13 cellular contexts compared by ENCODE assay signal in the genomic region with DNA sequence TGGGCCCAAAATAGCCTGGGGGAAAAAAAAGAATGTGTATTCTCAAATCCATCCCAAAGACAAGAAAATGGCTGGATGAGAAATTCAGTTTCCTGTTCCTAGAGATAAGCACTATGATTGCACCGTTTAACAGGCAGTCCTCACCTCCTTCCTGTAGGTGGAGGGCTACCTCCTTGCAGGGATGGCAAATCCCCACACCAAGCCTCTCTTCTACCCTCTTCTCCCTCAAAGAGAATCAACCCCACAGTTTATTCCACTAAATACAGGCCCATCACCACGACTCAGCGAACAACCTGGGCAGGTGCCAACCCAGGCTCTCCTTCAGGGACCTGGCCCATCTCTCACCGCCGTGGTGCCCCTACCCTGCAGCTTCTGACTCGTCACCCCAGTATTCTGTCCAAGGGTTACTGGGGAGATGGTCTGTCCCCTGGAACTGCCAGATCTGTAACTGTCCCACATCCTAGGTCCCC. TPM values are rescaled to one million over a fixed set of nuclear protein-coding genes. Genes with fewer than 3 reads are reported as not detected.
DNase-seq lines count a peak whose midpoint lies in the region; ATAC-seq, FAIRE-seq and TF ChIP-seq lines count a peak whose summit lies in the region.
"Had no signal": no experiment of that assay in that cellular context is flagged by ENCODE, and none has a peak within 500 bp of the region (broad histone marks: within the 10 kb centered on the region; RNA-seq: fewer than 3 reads in every experiment).

No MANE protein-coding gene starts in this region.

- in situ Hi-C loops in Caki2 (cut with HindIII; ENCODE audit: low pct_unique_long_range_greater_than_20kb, low sequenced_read_pairs), result no loop called here

- no peak for FAIRE-seq in GM19239 (lab: Jason Lieb, UNC)
- FAIRE-seq: small intestine had no signal

- peak; percentile 38 for DNase-seq in Caki2 (ENCODE audit: low read depth)
- peak; percentile 5 for DNase-seq in GM19239 (ENCODE audit: insufficient read length, low spot score)
- DNase-seq in glomerular visceral epithelial cell (ENCODE audit: extremely low spot score), result peak; percentile 51
- no peak for DNase-seq in NOMO-1 (lab: John Stamatoyannopoulos, UW; ENCODE audit: unreplicated experiment in 2 of 2)
- DNase-seq: activated CD4-positive, CD25-positive, alpha-beta regulatory T cell; effector memory CD8-positive, alpha-beta T cell; NCI-H1436 treated with DMSO at 0.1 percent for 48 hours; small intestine had no signal

- peak; percentile 59 for ATAC-seq in SK-N-SH treated with all-trans-retinoic acid at 6 μM for 48 hours
- no peak for ATAC-seq in GM18868 (IDR thresholded peaks at IDR 0.05; ENCODE audit: unreplicated experiment)
- ATAC-seq in GM21423 (IDR thresholded peaks at IDR 0.05; ENCODE audit: unreplicated experiment), result no peak
- ATAC-seq in HG03159 (IDR thresholded peaks at IDR 0.05; ENCODE audit: unreplicated experiment), result no peak
- ATAC-seq: effector memory CD8-positive, alpha-beta T cell had no signal

TF ChIP-seq in SK-N-SH treated with all-trans-retinoic acid at 6 μM for 48 hours, 23 proteins besides CTCF, POLR2A, EP300 and RAD21:
- TF ChIP-seq ARNTL (CRISPR knock-in tag; IDR thresholded peaks at IDR 0.05; ENCODE audit: borderline replicate concordance, low read depth) (no peak), PPARA (CRISPR knock-in tag; IDR thresholded peaks at IDR 0.05; ENCODE audit: borderline replicate concordance) (no peak), ZFP30 (CRISPR knock-in tag; IDR thresholded peaks at IDR 0.05) (no peak), TOX (CRISPR knock-in tag; IDR thresholded peaks at IDR 0.05; ENCODE audit: borderline replicate concordance) (no peak), ZNF8 (CRISPR knock-in tag; IDR thresholded peaks at IDR 0.05) (no peak), GLIS3 (CRISPR knock-in tag; IDR thresholded peaks at IDR 0.05) (no peak)
- TF ChIP-seq, protein P1, sequence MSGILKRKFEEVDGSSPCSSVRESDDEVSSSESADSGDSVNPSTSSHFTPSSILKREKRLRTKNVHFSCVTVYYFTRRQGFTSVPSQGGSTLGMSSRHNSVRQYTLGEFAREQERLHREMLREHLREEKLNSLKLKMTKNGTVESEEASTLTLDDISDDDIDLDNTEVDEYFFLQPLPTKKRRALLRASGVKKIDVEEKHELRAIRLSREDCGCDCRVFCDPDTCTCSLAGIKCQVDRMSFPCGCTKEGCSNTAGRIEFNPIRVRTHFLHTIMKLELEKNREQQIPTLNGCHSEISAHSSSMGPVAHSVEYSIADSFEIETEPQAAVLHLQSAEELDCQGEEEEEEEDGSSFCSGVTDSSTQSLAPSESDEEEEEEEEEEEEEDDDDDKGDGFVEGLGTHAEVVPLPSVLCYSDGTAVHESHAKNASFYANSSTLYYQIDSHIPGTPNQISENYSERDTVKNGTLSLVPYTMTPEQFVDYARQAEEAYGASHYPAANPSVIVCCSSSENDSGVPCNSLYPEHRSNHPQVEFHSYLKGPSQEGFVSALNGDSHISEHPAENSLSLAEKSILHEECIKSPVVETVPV (CRISPR knock-in tag; IDR thresholded peaks at IDR 0.05), result no peak
- TF ChIP-seq, protein P2, sequence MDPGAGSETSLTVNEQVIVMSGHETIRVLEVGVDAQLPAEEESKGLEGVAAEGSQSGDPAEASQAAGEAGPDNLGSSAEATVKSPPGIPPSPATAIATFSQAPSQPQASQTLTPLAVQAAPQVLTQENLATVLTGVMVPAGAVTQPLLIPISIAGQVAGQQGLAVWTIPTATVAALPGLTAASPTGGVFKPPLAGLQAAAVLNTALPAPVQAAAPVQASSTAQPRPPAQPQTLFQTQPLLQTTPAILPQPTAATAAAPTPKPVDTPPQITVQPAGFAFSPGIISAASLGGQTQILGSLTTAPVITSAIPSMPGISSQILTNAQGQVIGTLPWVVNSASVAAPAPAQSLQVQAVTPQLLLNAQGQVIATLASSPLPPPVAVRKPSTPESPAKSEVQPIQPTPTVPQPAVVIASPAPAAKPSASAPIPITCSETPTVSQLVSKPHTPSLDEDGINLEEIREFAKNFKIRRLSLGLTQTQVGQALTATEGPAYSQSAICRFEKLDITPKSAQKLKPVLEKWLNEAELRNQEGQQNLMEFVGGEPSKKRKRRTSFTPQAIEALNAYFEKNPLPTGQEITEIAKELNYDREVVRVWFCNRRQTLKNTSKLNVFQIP (CRISPR knock-in tag; IDR thresholded peaks at IDR 0.05; ENCODE audit: borderline replicate concordance, low read depth), result no peak

RNA-seq across cellular contexts. Expression of a gene that starts 3.4 kb away (rescaled TPM):
- total RNA-seq in Caki2 (2014; rRNA removed; shearing (Covaris generic); ENCODE audit: low replicate concordance), result not detected in 2 replicates
- total RNA-seq: myocyte had no signal

RNA-seq across cellular contexts. Expression of a gene that starts 15.8 kb away (rescaled TPM):
- total RNA-seq in Caki2 (2014; rRNA removed; shearing (Covaris generic); ENCODE audit: low replicate concordance), result 206 and 215 TPM in 2 replicates

RNA-seq across cellular contexts. Expression of a gene that starts 22.4 kb away (rescaled TPM):
- 15.7 and 29.2 TPM in 2 replicates for total RNA-seq in Caki2 (2014; rRNA removed; shearing (Covaris generic); ENCODE audit: low replicate concordance)

RNA-seq across cellular contexts. Expression of a gene that starts 52.2 kb away (rescaled TPM):
- 90.4 and 90.5 TPM in 2 replicates for total RNA-seq in Caki2 (2014; rRNA removed; shearing (Covaris generic); ENCODE audit: low replicate concordance)

Comparison
In these comparisons a context has a peak if more than half of its experiments do, and no peak if none do; other contexts are left out.
1. DNase-seq: peak in Caki2 (single experiment), GM19239 (single experiment) and glomerular visceral epithelial cell (single experiment); none in NOMO-1 (0 of 2).